ENCODE assay signal across 1 cellular context in genomic region chr5:95711501-95712346, GRCh38.
TF ChIP-seq lines count a peak whose summit lies in the region.

No MANE protein-coding gene starts in this region.

TF ChIP-seq in HEK293, 187 proteins besides CTCF, POLR2A, EP300 and RAD21 (continued from another document):
- TF ChIP-seq HIC1 (tag by site-specific recombination; IDR thresholded peaks at IDR 0.05), result no peak
- TF ChIP-seq ZNF549 (tag by site-specific recombination; IDR thresholded peaks at IDR 0.05), result no peak
- no peak for TF ChIP-seq ZNF223 (tag by site-specific recombination; IDR thresholded peaks at IDR 0.05)
- TF ChIP-seq ZNF473 (tag by site-specific recombination; IDR thresholded peaks at IDR 0.05), result no peak
- TF ChIP-seq AEBP2 (tag by site-specific recombination; IDR thresholded peaks at IDR 0.05; ENCODE audit: borderline replicate concordance), result no peak
- peak; percentile 43 for TF ChIP-seq ZNF561 (tag by site-specific recombination; IDR thresholded peaks at IDR 0.05; ENCODE audit: borderline replicate concordance)
- peak; percentile 65 for TF ChIP-seq YY1 (tag by site-specific recombination; IDR thresholded peaks at IDR 0.05)
- no peak for TF ChIP-seq PBX3 (CRISPR knock-in tag; IDR thresholded peaks at IDR 0.05)
- no peak for TF ChIP-seq ZNF626 (tag by site-specific recombination; IDR thresholded peaks at IDR 0.05)
- no peak for TF ChIP-seq GLI4 (tag by site-specific recombination; IDR thresholded peaks at IDR 0.05)
- TF ChIP-seq ZIC2 (tag by site-specific recombination; IDR thresholded peaks at IDR 0.05), result peak; percentile 67
- peak; percentile 93 for TF ChIP-seq GLIS2 (tag by site-specific recombination; IDR thresholded peaks at IDR 0.05)
- no peak for TF ChIP-seq KLF9 (tag by site-specific recombination; IDR thresholded peaks at IDR 0.05; ENCODE audit: low read depth)
- no peak for TF ChIP-seq ZNF280C (tag by site-specific recombination; IDR thresholded peaks at IDR 0.05)
- no peak for TF ChIP-seq EGR2 (tag by site-specific recombination; IDR thresholded peaks at IDR 0.05; ENCODE audit: low read depth)
- no peak for TF ChIP-seq ZNF391 (tag by site-specific recombination; IDR thresholded peaks at IDR 0.05; ENCODE audit: borderline replicate concordance, low read depth)
- TF ChIP-seq SP7 (tag by site-specific recombination; IDR thresholded peaks at IDR 0.05), result no peak
- no peak for TF ChIP-seq ZNF530 (tag by site-specific recombination; IDR thresholded peaks at IDR 0.05; ENCODE audit: low read depth)
- 0 out of 2 replicates have a peak, but pooled peaks have one; percentile 4 for TF ChIP-seq GLIS1 (tag by site-specific recombination; IDR thresholded peaks at IDR 0.05)
- TF ChIP-seq ZNF623 (tag by site-specific recombination; IDR thresholded peaks at IDR 0.05), result no peak
- no peak for TF ChIP-seq ZNF558 (tag by site-specific recombination; IDR thresholded peaks at IDR 0.05)
- TF ChIP-seq ZBTB11 (tag by site-specific recombination; conservative IDR thresholded peaks at IDR 0.05; ENCODE audit: low read depth), result peak; percentile 3; the same call in 1 of the 2 replicates
- TF ChIP-seq ZNF510 (tag by site-specific recombination; IDR thresholded peaks at IDR 0.05; ENCODE audit: insufficient replicate concordance), result no peak
- no peak for TF ChIP-seq ZNF18 (tag by site-specific recombination; IDR thresholded peaks at IDR 0.05)
- TF ChIP-seq ZNF792 (tag by site-specific recombination; IDR thresholded peaks at IDR 0.05), result no peak
- no peak for TF ChIP-seq ZNF518A (tag by site-specific recombination; conservative IDR thresholded peaks at IDR 0.05; ENCODE audit: low read depth)
- TF ChIP-seq ZNF366 (tag by site-specific recombination; conservative IDR thresholded peaks at IDR 0.05), result peak; percentile 55; the same call in 1 of the 2 replicates
- no peak for TF ChIP-seq ZNF239 (tag by site-specific recombination; IDR thresholded peaks at IDR 0.05)
- no peak for TF ChIP-seq ZNF26 (tag by site-specific recombination; IDR thresholded peaks at IDR 0.05)
- no peak for TF ChIP-seq ZNF19 (tag by site-specific recombination; IDR thresholded peaks at IDR 0.05; ENCODE audit: low read depth)
- TF ChIP-seq ZNF747 (tag by site-specific recombination; IDR thresholded peaks at IDR 0.05), result no peak
- no peak for TF ChIP-seq RBAK (tag by site-specific recombination; IDR thresholded peaks at IDR 0.05)
- TF ChIP-seq ZNF513 (tag by site-specific recombination; IDR thresholded peaks at IDR 0.05), result peak; percentile 87
- TF ChIP-seq KLF1 (tag by site-specific recombination; IDR thresholded peaks at IDR 0.05), result no peak
- TF ChIP-seq HOXC10 (CRISPR knock-in tag; IDR thresholded peaks at IDR 0.05), result no peak
- no peak for TF ChIP-seq TCF7L2 (IDR thresholded peaks at IDR 0.05; ENCODE audit: borderline replicate concordance, low read depth, low read length)
TF ChIP-seq in HEK293: peak in this region for 38.
